In genomic region chr1:154859151-154859785, GRCh38 we compare ENCODE assay signal across 1 cellular context.
A peak's percentile ranks its signal among the peaks of the same experiment; 100 is the strongest.
TF ChIP-seq lines count a peak whose summit lies in the region.

No MANE protein-coding gene starts in this region.

TF ChIP-seq in GM12878, 131 proteins besides CTCF, POLR2A, EP300 and RAD21:
- TF ChIP-seq WRNIP1 (IDR thresholded peaks at IDR 0.05; ENCODE audit: borderline replicate concordance, low read depth, low read length) = 0 out of 2 replicates have a peak, but pooled peaks have one; percentile 69
- TF ChIP-seq ZNF622 (IDR thresholded peaks at IDR 0.05) = no peak
